Comparison of ENCODE assay signal across 10 cellular contexts in genomic region chr1:226631229-226632000, GRCh38.
DNase-seq lines count a peak whose midpoint lies in the region; ATAC-seq, FAIRE-seq and TF ChIP-seq lines count a peak whose summit lies in the region.
"Had no signal": no experiment of that assay in that cellular context is flagged by ENCODE, and none has a peak within 500 bp of the region (broad histone marks: within the 10 kb centered on the region; RNA-seq: fewer than 3 reads in every experiment).

No MANE protein-coding gene starts in this region.

- no peaks in the 10 kb centered on the region for H3K27me3 Mint-ChIP-seq in central memory CD8-positive, alpha-beta T cell
- H3K27me3 Mint-ChIP-seq in natural killer cell treated with Interleukin-12 subunit alpha and Interleukin-12 subunit beta and Interleukin-15 and Interleukin-18, amount 100 ng/mL, for 72 hours: no peaks in the 10 kb centered on the region

- H3K9me3 ChIP-seq in transverse colon (no peaks in the 10 kb centered on the region), kidney (ENCODE audit: control insufficient read depth in 1 of 2, low read length in 2 of 2) (no peaks in the 10 kb centered on the region)

- intact Hi-C loops in Right ventricle myocardium inferior (cut with DNase I): loop anchor here (5.0 to 10.0 kb wide), 2 partner anchors 106 to 803 kb away; partner anchors contain the start of gene ITPKB
- intact Hi-C loops in left cardiac atrium (cut with DNase I): loop anchor here in 1 of 2 donors (5.0 kb wide), 1 partner anchor 56 kb away; no protein-coding TSS in a partner anchor
- intact Hi-C loops in transverse colon (cut with DNase I; ENCODE audit: low total_unique reads): loop anchor here (5.0 to 10.0 kb wide), 2 partner anchors 63 to 196 kb away; no protein-coding TSS in a partner anchor
- intact Hi-C loops in kidney (cut with DNase I): no loop called here

- TF ChIP-seq CTCF in transverse colon (IDR thresholded peaks at IDR 0.05): no peak
- TF ChIP-seq CTCF in kidney (IDR thresholded peaks at IDR 0.05; ENCODE audit: borderline replicate concordance, extremely low read depth, insufficient read depth): no peak

- H3K27ac Mint-ChIP-seq in central memory CD8-positive, alpha-beta T cell (ENCODE audit: low read depth): peak overlapping the region; percentile 85
- peak overlapping the region in 1 of 2 donors; percentile 41 for H3K27ac Mint-ChIP-seq in natural killer cell treated with Interleukin-12 subunit alpha and Interleukin-12 subunit beta and Interleukin-15 and Interleukin-18, amount 100 ng/mL, for 72 hours

- H3K36me3 ChIP-seq in transverse colon: no peaks in the 10 kb centered on the region
- peaks cover 0 to 4% of the 10 kb centered on the region in 2 donors for H3K36me3 ChIP-seq in kidney (ENCODE audit: control insufficient read depth in 1 of 2, insufficient read depth in 2 of 2, low read length in 2 of 2)

- FAIRE-seq in kidney (lab: Jason Lieb, UNC): no peak
- FAIRE-seq: TTC549 had no signal

- no peak for ATAC-seq in Right ventricle myocardium inferior
- ATAC-seq in left cardiac atrium: no peak
- no peak for ATAC-seq in central memory CD8-positive, alpha-beta T cell (replicated peaks; ENCODE audit: extremely low read depth, poor library complexity, severe bottlenecking)
- ATAC-seq in natural killer cell treated with Interleukin-12 subunit alpha and Interleukin-12 subunit beta and Interleukin-15 and Interleukin-18, amount 100 ng/mL, for 72 hours: no peak

- H3K9ac ChIP-seq in kidney (ENCODE audit: low read length in 2 of 2): no peak overlapping the region

- no peak for TF ChIP-seq EP300 in transverse colon (IDR thresholded peaks at IDR 0.05; ENCODE audit: low read depth)

- H3K27ac ChIP-seq in transverse colon: peak overlapping the region; percentile 59 to 68 (median 66)
- H3K27ac ChIP-seq in kidney (ENCODE audit: low read depth in 2 of 2, low read length in 2 of 2): no peak overlapping the region
- H3K27ac ChIP-seq: epithelial cell of prostate had no signal

- DNase-seq in Right ventricle myocardium inferior (ENCODE audit: missing footprints): peak; percentile 61
- DNase-seq in left cardiac atrium: no peak
- DNase-seq in central memory CD8-positive, alpha-beta T cell (ENCODE audit: low spot score in 2 of 2): no peak
- DNase-seq in natural killer cell treated with Interleukin-12 subunit alpha and Interleukin-12 subunit beta and Interleukin-15 and Interleukin-18, amount 100 ng/mL, for 72 hours (ENCODE audit: low spot score): peak; percentile 18
- DNase-seq in transverse colon: no peak
- no peak for DNase-seq in kidney
- no peak for DNase-seq in ecto neural progenitor cell (ENCODE audit: low spot score)
- DNase-seq in T-helper 1 cell: no peak

- peaks cover 28% of the 10 kb centered on the region for H3K36me3 Mint-ChIP-seq in central memory CD8-positive, alpha-beta T cell (ENCODE audit: insufficient read depth)
- no peaks in the 10 kb centered on the region for H3K36me3 Mint-ChIP-seq in natural killer cell treated with Interleukin-12 subunit alpha and Interleukin-12 subunit beta and Interleukin-15 and Interleukin-18, amount 100 ng/mL, for 72 hours

- no peaks in the 10 kb centered on the region for H3K27me3 ChIP-seq in transverse colon

- in situ Hi-C loops in transverse colon (cut with MboI; ENCODE audit: low pct_ligation_motif_present in 1 of 4, low pct_unique_long_range_greater_than_20kb in 1 of 4, low sequenced_read_pairs in 3 of 4): loop anchor here in 2 of 4 donors (10.0 to 25.0 kb wide), 2 partner anchors 193 to 806 kb away; no protein-coding TSS in a partner anchor

- H3K4me3 Mint-ChIP-seq in central memory CD8-positive, alpha-beta T cell: no peak overlapping the region
- no peak overlapping the region for H3K4me3 Mint-ChIP-seq in natural killer cell treated with Interleukin-12 subunit alpha and Interleukin-12 subunit beta and Interleukin-15 and Interleukin-18, amount 100 ng/mL, for 72 hours

- WGBS in transverse colon (ENCODE audit: low coverage in 1 of 2), 2 donors: 78 to 100% methylated on average over 1 to 10 of the region's 10 CpGs

- H3K4me1 Mint-ChIP-seq in central memory CD8-positive, alpha-beta T cell: peaks cover 32% of the 10 kb centered on the region
- H3K4me1 Mint-ChIP-seq in natural killer cell treated with Interleukin-12 subunit alpha and Interleukin-12 subunit beta and Interleukin-15 and Interleukin-18, amount 100 ng/mL, for 72 hours (ENCODE audit: low read depth in 2 of 2): peaks cover 17 to 23% of the 10 kb centered on the region in 2 donors

- H3K9me3 Mint-ChIP-seq in central memory CD8-positive, alpha-beta T cell: no peaks in the 10 kb centered on the region
- H3K9me3 Mint-ChIP-seq in natural killer cell treated with Interleukin-12 subunit alpha and Interleukin-12 subunit beta and Interleukin-15 and Interleukin-18, amount 100 ng/mL, for 72 hours: no peaks in the 10 kb centered on the region

- TF ChIP-seq POLR2A in transverse colon (IDR thresholded peaks at IDR 0.05): no peak

- H3K4me1 ChIP-seq in transverse colon (peaks cover 10 to 45% (median 21%) of the 10 kb centered on the region in 4 donors), kidney (ENCODE audit: control insufficient read depth in 1 of 2, insufficient read depth in 1 of 2, low read depth in 1 of 2, low read length in 2 of 2) (no peaks in the 10 kb centered on the region)

- H3K4me3 ChIP-seq in transverse colon: no peak overlapping the region
- H3K4me3 ChIP-seq in kidney (ENCODE audit: low read length in 2 of 2): no peak overlapping the region

Comparison
In these comparisons a context has a peak if more than half of its experiments do, and no peak if none do; other contexts are left out.
1. DNase-seq: peak in Right ventricle myocardium inferior (single experiment) and natural killer cell treated with Interleukin-12 subunit alpha and Interleukin-12 subunit beta and Interleukin-15 and Interleukin-18, amount 100 ng/mL, for 72 hours (single experiment); none in left cardiac atrium (single experiment), central memory CD8-positive, alpha-beta T cell (0 of 2), transverse colon (single experiment), kidney (single experiment), ecto neural progenitor cell (single experiment) and T-helper 1 cell (0 of 5).
2. H3K27ac ChIP-seq: peak in transverse colon (4 of 4); none in kidney (0 of 2).